ENCODE assay signal across 8 cellular contexts in the genomic region with DNA sequence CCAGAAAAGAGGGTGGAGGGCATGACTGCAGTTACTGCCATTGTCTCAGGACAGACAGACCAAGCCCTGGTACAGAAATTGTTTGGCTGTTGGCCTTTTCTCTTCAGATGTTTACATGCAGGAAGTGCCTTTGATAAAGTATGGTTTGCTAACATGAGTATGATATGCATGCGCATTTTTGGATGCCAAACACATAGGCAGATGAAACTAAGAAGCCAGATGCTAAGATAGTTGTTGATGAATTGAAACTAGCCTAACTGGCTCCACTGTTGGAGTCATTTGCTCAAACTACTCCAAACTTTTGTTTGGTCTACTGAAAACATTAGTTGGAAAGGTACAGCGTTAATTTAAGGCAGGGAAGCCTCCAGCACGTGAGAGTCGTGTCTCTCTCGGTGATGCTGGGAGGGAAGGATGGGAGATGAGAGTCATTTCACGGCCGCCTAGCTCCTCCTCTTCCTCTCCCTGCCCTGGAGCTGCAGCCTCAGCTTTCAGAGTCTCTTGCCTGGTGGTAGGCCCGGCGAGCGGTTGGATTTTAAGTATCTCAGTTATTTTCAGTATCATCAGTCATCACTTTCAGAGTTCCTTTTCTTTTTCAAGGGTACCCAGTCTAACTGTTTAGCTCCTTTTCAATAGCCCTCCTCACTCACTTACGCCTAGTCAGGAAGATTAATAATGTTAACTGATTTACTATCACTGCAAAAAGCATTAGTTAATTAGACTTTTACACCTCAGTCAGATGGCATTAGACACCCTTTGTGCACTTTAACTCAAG. TPM values are rescaled to one million over a fixed set of nuclear protein-coding genes. Genes with fewer than 3 reads are reported as not detected.
A peak's percentile ranks its signal among the peaks of the same experiment; 100 is the strongest.
DNase-seq lines count a peak whose midpoint lies in the region; ATAC-seq and TF ChIP-seq lines count a peak whose summit lies in the region.

No MANE protein-coding gene starts in this region.

- DNase-seq in NCI-H69 (lab: John Stamatoyannopoulos, UW) (peak; percentile 88), activated T-cell treated with anti-CD3 and anti-CD28 coated beads for 24 hours (ENCODE audit: low read depth) (peak; percentile 55), fibroblast of the aortic adventitia (ENCODE audit: low read depth) (peak; percentile 54), progenitor cell of endocrine pancreas (ENCODE audit: low spot score, unreplicated experiment) (no peak), AML-193 (lab: John Stamatoyannopoulos, UW) (no peak), SKM-1 (lab: John Stamatoyannopoulos, UW; ENCODE audit: unreplicated experiment) (no peak)

- no peak overlapping the region for H3K4me3 Mint-ChIP-seq in progenitor cell of endocrine pancreas (ENCODE audit: low read depth)

- ATAC-seq in GM18499 (IDR thresholded peaks at IDR 0.05; ENCODE audit: insufficient read depth, unreplicated experiment): peak; percentile 34
- ATAC-seq in HG02678 (IDR thresholded peaks at IDR 0.05; ENCODE audit: unreplicated experiment): peak; percentile 32

- no peaks in the 10 kb centered on the region for H3K36me3 Mint-ChIP-seq in progenitor cell of endocrine pancreas (ENCODE audit: insufficient read depth)

- TF ChIP-seq CTCF in fibroblast of the aortic adventitia (IDR thresholded peaks at IDR 0.05; ENCODE audit: insufficient read depth, low read length): no peak
- TF ChIP-seq CTCF in progenitor cell of endocrine pancreas (IDR thresholded peaks at IDR 0.05; ENCODE audit: unreplicated experiment): no peak

- no peaks in the 10 kb centered on the region for H3K27me3 Mint-ChIP-seq in progenitor cell of endocrine pancreas

- H3K9me3 Mint-ChIP-seq in progenitor cell of endocrine pancreas (ENCODE audit: low read depth): no peaks in the 10 kb centered on the region

- peaks cover 62% of the 10 kb centered on the region for H3K4me1 Mint-ChIP-seq in progenitor cell of endocrine pancreas (ENCODE audit: low read depth)

- peak overlapping the region; percentile 22 for H3K4me3 ChIP-seq in fibroblast of the aortic adventitia (ENCODE audit: low read depth, low read length)

- peak overlapping the region; percentile 95 for H3K27ac Mint-ChIP-seq in progenitor cell of endocrine pancreas

RNA-seq across cellular contexts. Expression of a gene that starts 29.8 kb away (rescaled TPM):
- total RNA-seq in fibroblast of the aortic adventitia (ENCODE audit: low replicate concordance) (17.6 and 23.8 TPM in 2 replicates), progenitor cell of endocrine pancreas (67.2 and 71.7 TPM in 2 replicates)

Comparison
In these comparisons a context has a peak if more than half of its experiments do, and no peak if none do; other contexts are left out.
1. DNase-seq: peak in NCI-H69 (single experiment), activated T-cell treated with anti-CD3 and anti-CD28 coated beads for 24 hours (single experiment) and fibroblast of the aortic adventitia (single experiment); none in progenitor cell of endocrine pancreas (single experiment), AML-193 (0 of 2) and SKM-1 (single experiment).